ENCODE assay signal across 25 cellular contexts in the genomic region with DNA sequence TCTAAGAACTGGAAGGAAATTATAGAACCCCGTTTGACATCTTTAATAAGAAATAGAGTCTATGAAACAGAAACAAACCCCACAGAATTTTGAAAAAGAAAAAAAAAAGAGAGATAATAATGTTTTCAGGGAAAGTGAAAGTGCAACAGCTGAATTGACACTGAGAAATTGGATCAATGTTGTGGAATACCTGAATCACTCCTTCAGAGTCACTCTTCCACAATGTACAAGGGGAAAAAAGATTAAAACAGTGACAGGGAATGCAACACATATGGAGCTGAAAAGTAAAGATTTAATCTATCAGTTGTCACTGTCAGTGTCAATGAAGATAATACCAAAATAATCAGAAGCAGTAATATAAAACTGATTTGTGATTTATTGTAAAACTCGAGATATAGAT.
"Had no signal": no experiment of that assay in that cellular context is flagged by ENCODE, and none has a peak within 500 bp of the region (broad histone marks: within the 10 kb centered on the region; RNA-seq: fewer than 3 reads in every experiment).

No MANE protein-coding gene starts in this region.

- DNase-seq: colonic mucosa; cortex of kidney; dermis blood vessel endothelial cell; dorsolateral prefrontal cortex; effector CD4-positive, alpha-beta T cell; effector CD8-positive, alpha-beta T cell; effector memory CD4-positive, alpha-beta T cell; effector memory CD8-positive, alpha-beta T cell; endodermal cell; erythroblast; esophagus squamous epithelium; foreskin fibroblast; foreskin melanocyte; gastrocnemius medialis; glutamatergic neuron; head of caudate nucleus; heart left ventricle; heart right ventricle had no signal

- H3K4me3 ChIP-seq: colonic mucosa, coronary artery, dorsolateral prefrontal cortex, esophagus muscularis mucosa, esophagus squamous epithelium, gastrocnemius medialis, gastroesophageal sphincter, heart left ventricle, heart right ventricle had no signal

- H3K27ac Mint-ChIP-seq: dendritic cell treated with granulocyte-macrophage colony-stimulating factor and Interleukin-4, amounts not matched to agents 40 ng/mL and 50 ng/mL, for 4 days; effector memory CD8-positive, alpha-beta T cell; endodermal cell had no signal

- H3K27me3 ChIP-seq: colonic mucosa, dorsolateral prefrontal cortex, esophagus muscularis mucosa, esophagus squamous epithelium, foreskin keratinocyte, gastrocnemius medialis, gastroesophageal sphincter, heart left ventricle, heart right ventricle had no signal

- ATAC-seq: effector memory CD8-positive, alpha-beta T cell; esophagus mucosa; gastrocnemius medialis; gastroesophageal sphincter; heart left ventricle; heart right ventricle had no signal

- H3K4me1 ChIP-seq: colonic mucosa, esophagus muscularis mucosa, esophagus squamous epithelium, foreskin keratinocyte, gastrocnemius medialis, gastroesophageal sphincter, heart left ventricle, heart right ventricle had no signal

- H3K36me3 ChIP-seq: colonic mucosa, esophagus muscularis mucosa, esophagus squamous epithelium, gastrocnemius medialis, gastroesophageal sphincter, heart left ventricle, heart right ventricle had no signal

- H3K27ac ChIP-seq: colonic mucosa, coronary artery, dorsolateral prefrontal cortex, epithelial cell of prostate, esophagus muscularis mucosa, esophagus squamous epithelium, foreskin keratinocyte, gastrocnemius medialis, gastroesophageal sphincter, heart left ventricle, heart right ventricle had no signal

- H3K9me3 ChIP-seq: colonic mucosa, esophagus squamous epithelium, gastrocnemius medialis had no signal
